ENCODE assay signal across 6 cellular contexts in the genomic region with DNA sequence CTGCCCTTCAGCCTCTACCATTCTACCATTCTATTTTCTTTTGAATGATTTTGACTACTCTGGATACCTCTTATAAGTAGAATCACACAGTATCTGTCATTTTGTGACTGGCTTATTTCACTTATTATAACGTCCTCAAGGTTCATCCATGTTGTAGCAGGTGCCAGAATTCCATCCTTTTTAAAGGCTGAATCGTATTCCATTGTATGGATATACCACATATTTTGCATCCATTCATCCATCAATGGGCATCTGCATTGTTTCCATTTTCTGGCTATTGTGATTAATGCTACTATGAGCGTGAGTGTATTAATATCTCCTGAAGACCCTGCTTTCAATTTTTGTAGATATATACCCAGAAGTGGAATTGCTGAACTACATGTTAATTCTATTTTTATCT.
"Had no signal": no experiment of that assay in that cellular context is flagged by ENCODE, and none has a peak within 500 bp of the region (broad histone marks: within the 10 kb centered on the region; RNA-seq: fewer than 3 reads in every experiment).

No MANE protein-coding gene starts in this region.

- ATAC-seq: HepG2, K562 had no signal

- DNase-seq: IMR-90, KBM-7, KG1 had no signal

- H3K4me3 ChIP-seq: K562 had no signal

- H3K27ac ChIP-seq: HL-60 had no signal
